ENCODE assay signal across 25 cellular contexts in the genomic region with DNA sequence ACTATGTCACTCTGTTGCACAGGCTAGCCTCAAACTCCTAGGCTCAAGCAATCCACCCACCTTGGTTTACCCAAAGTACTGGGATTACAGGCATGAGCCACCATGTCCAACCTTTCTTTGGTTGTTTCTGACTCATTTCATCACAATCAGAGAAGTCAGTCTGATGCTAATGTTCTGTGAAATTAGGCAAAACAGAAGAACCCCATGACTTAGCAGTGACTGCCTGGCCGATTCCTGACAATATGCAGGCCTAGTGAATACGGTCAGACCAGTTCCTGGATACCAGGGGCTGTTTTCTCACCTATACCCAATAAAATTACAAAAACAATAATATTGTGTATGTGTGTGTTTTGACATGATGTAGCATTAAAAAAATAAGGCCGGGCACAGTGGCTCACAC. TPM values are rescaled to one million over a fixed set of nuclear protein-coding genes. Genes with fewer than 3 reads are reported as not detected.
DNase-seq lines count a peak whose midpoint lies in the region; ATAC-seq, FAIRE-seq and TF ChIP-seq lines count a peak whose summit lies in the region.
"Had no signal": no experiment of that assay in that cellular context is flagged by ENCODE, and none has a peak within 500 bp of the region (broad histone marks: within the 10 kb centered on the region; RNA-seq: fewer than 3 reads in every experiment).

No MANE protein-coding gene starts in this region.

- H3K18ac ChIP-seq in mesenchymal stem cell (ENCODE audit: low read depth in 1 of 2, low read length in 2 of 2) = no peak overlapping the region

- no peak for TF ChIP-seq EP300 in A549 (IDR thresholded peaks at IDR 0.05)
- no peak for TF ChIP-seq EP300 in K562 (IDR thresholded peaks at IDR 0.05; ENCODE audit: low read length)

- H3K9me1 ChIP-seq in K562 (ENCODE audit: control insufficient read depth, insufficient read depth, low read length) = no peaks in the 10 kb centered on the region

- TF ChIP-seq RAD21 in A549 (conservative IDR thresholded peaks at IDR 0.05 in 1 of 2, IDR thresholded peaks at IDR 0.05 in 1 of 2) (no peak), K562 (CRISPR knock-in tag; conservative IDR thresholded peaks at IDR 0.05 in 1 of 2, IDR thresholded peaks at IDR 0.05 in 1 of 2) (no peak)

- no peaks in the 10 kb centered on the region for H3K79me1 ChIP-seq in mesenchymal stem cell (replicated peaks; ENCODE audit: low read length, poor library complexity, severe bottlenecking)

- peak overlapping the region; percentile 78; the same call in 1 of the 3 replicates for H3K4me2 ChIP-seq in A549
- no peak overlapping the region for H3K4me2 ChIP-seq in K562 (ENCODE audit: insufficient read depth, low read length)
- no peak overlapping the region for H3K4me2 ChIP-seq in mesenchymal stem cell (ENCODE audit: low read length, poor library complexity, severe bottlenecking)
- H3K4me2 ChIP-seq: BLaER1 had no signal

- H4K20me1 ChIP-seq in K562 (replicated peaks; ENCODE audit: control insufficient read depth, insufficient read depth, low read length) = no peaks in the 10 kb centered on the region
- H4K20me1 ChIP-seq: BLaER1 had no signal

- peaks cover 24% of the 10 kb centered on the region for H3K4me1 ChIP-seq in A549
- peaks cover 12 to 57% of the 10 kb centered on the region in 2 experiments for H3K4me1 ChIP-seq in K562 (replicated peaks in 1 of 2; ENCODE audit: control insufficient read depth in 2 of 2, insufficient read depth in 2 of 2, low read length in 2 of 2)
- H3K4me1 ChIP-seq in mesenchymal stem cell (ENCODE audit: control insufficient read depth, insufficient read depth, low read depth, low read length) = peaks cover 3% of the 10 kb centered on the region
- H3K4me1 ChIP-seq: BLaER1 had no signal

- no TSS peak for BruUV-seq in K562 (replicated peaks; lab: Mats Ljungman, UMichigan)

- H2AFZ ChIP-seq in K562 (ENCODE audit: low read depth, low read length) = peak overlapping the region; percentile 85
- H2AFZ ChIP-seq in mesenchymal stem cell (ENCODE audit: low read depth, low read length) = no peak overlapping the region

- H3K9ac ChIP-seq in K562 (ENCODE audit: insufficient read depth in 1 of 2, low read depth in 2 of 2, low read length in 2 of 2) (peak overlapping the region in 1 of 2 experiments; percentile 17; a peak in 1 of 4 replicates), mesenchymal stem cell (ENCODE audit: low read length) (no peak overlapping the region)
- H3K9ac ChIP-seq: BLaER1 had no signal

- H4K8ac ChIP-seq in mesenchymal stem cell (ENCODE audit: low read length) = no peak overlapping the region

- 85% methylated on average over 3 of the region's 3 CpGs for WGBS in A549 (ENCODE audit: missing lambda C conversion rate)
- WGBS in K562 (ENCODE audit: insufficient coverage, low coverage, missing lambda C conversion rate) = 75% methylated on average over 3 of the region's 3 CpGs
- 96% methylated on average over 2 of the region's 3 CpGs for WGBS in mesenchymal stem cell

- DNase-seq in A549 (ENCODE audit: low read depth in 1 of 2, low spot score in 1 of 2) (no peak), M059J (ENCODE audit: low read depth) (peak; percentile 48), K562 (ENCODE audit: extremely low read depth in 1 of 4, low spot score in 3 of 4) (peak in 1 of 4 experiments; percentile 24), mesenchymal stem cell (no peak), SK-N-DZ (ENCODE audit: low spot score) (no peak), cerebellar cortex (ENCODE audit: low spot score) (no peak)
- DNase-seq: 8988T; CD4-positive, CD25-positive, alpha-beta regulatory T cell; H7; KG1; MM.1S; NCI-H187; NCI-H2081 treated with DMSO at 0.1 percent for 48 hours; NCI-H2171; NCI-H226; NCI-H510A; NCI-H69; SHP77 had no signal

- H2BK120ac ChIP-seq in mesenchymal stem cell (ENCODE audit: low read depth, low read length) = no peak overlapping the region

- intact Hi-C loops in K562 (cut with micrococcal nuclease) = no loop called here

- no peak overlapping the region for H3K4ac ChIP-seq in mesenchymal stem cell (ENCODE audit: low read depth in 1 of 2, low read length in 2 of 2)

- no peak overlapping the region for H3K23ac ChIP-seq in mesenchymal stem cell (ENCODE audit: low read length in 2 of 2)

- no peaks in the 10 kb centered on the region for H3K36me3 ChIP-seq in K562 (ENCODE audit: control insufficient read depth, insufficient read depth, low read length)
- no peaks in the 10 kb centered on the region for H3K36me3 ChIP-seq in mesenchymal stem cell (ENCODE audit: control insufficient read depth in 1 of 2, insufficient read depth in 2 of 2, low read depth in 1 of 2, low read length in 2 of 2)
- H3K36me3 ChIP-seq: BLaER1 had no signal

- H3K27me3 ChIP-seq in K562 (ENCODE audit: control insufficient read depth in 2 of 2, insufficient read depth in 2 of 2, low read length in 2 of 2) (no peaks in the 10 kb centered on the region), mesenchymal stem cell (ENCODE audit: control insufficient read depth in 1 of 2, insufficient read depth in 1 of 2, low read length in 2 of 2) (no peaks in the 10 kb centered on the region)
- H3K27me3 ChIP-seq: BLaER1 had no signal

- FAIRE-seq in A549 (lab: Jason Lieb, UNC) (no peak), K562 (lab: Jason Lieb, UNC) (no peak)
- FAIRE-seq: D721Med, G401.6 had no signal

- no peak for TF ChIP-seq POLR2A in A549 (IDR thresholded peaks at IDR 0.05; ENCODE audit: low read length)
- TF ChIP-seq POLR2A in K562 (conservative IDR thresholded peaks at IDR 0.05) = no peak

- H2AK5ac ChIP-seq in mesenchymal stem cell (ENCODE audit: low read length, severe bottlenecking) = peak overlapping the region; percentile 88

- no peak for ATAC-seq in A549
- ATAC-seq in K562 = no peak
- ATAC-seq in HG03108 (IDR thresholded peaks at IDR 0.05; ENCODE audit: unreplicated experiment) = no peak
- no peak for ATAC-seq in GM18873 (IDR thresholded peaks at IDR 0.05; ENCODE audit: low FRiP score, unreplicated experiment)
- ATAC-seq: Panc1 had no signal

- CTCF ChIA-PET in A549 (lab: Yijun Ruan, JAX) (no interaction called here), K562 (lab: Yijun Ruan, JAX; ENCODE audit: low intra/inter-chr PET ratio) (no interaction called here)

- in situ Hi-C loops in K562 (cut with MboI) = no loop called here

- H2BK15ac ChIP-seq in mesenchymal stem cell (ENCODE audit: low read depth, poor library complexity, severe bottlenecking) = no peak overlapping the region

- H4K91ac ChIP-seq in mesenchymal stem cell (ENCODE audit: low read length) = no peak overlapping the region

- H3K14ac ChIP-seq in mesenchymal stem cell (ENCODE audit: low read length in 2 of 2) = no peak overlapping the region

- H3K4me3 ChIP-seq in A549 = no peak overlapping the region
- no peak overlapping the region for H3K4me3 ChIP-seq in K562
- H3K4me3 ChIP-seq in mesenchymal stem cell (ENCODE audit: insufficient read depth in 1 of 2, low read depth in 1 of 2, low read length in 2 of 2) = no peak overlapping the region
- H3K4me3 ChIP-seq: BLaER1 had no signal

- POLR2A ChIA-PET in A549 (lab: Yijun Ruan, JAX) (no interaction called here), K562 (lab: Yijun Ruan, JAX) (interaction anchor here (1.6 to 5.3 kb wide), 5 partner anchors 10 to 109 kb away, joined by 4 to 130 read pairs (median 26); a partner anchor contains a TSS)

- TF ChIP-seq CTCF in A549 (IDR thresholded peaks at IDR 0.05) (no peak), K562 (IDR thresholded peaks at IDR 0.05 in 2 of 3, conservative IDR thresholded peaks at IDR 0.05 in 1 of 3; ENCODE audit: insufficient read depth in 2 of 3, low read depth in 1 of 3, low read length in 3 of 3) (no peak)

- no peak overlapping the region for H2BK5ac ChIP-seq in mesenchymal stem cell (ENCODE audit: low read depth, low read length, poor library complexity, severe bottlenecking)

- H3K79me2 ChIP-seq in K562 (ENCODE audit: control insufficient read depth, insufficient read depth, low read length) = no peaks in the 10 kb centered on the region

- H3K9me3 ChIP-seq in A549 (no peaks in the 10 kb centered on the region), K562 (replicated peaks; ENCODE audit: control insufficient read depth, insufficient read depth, low read depth, low read length) (no peaks in the 10 kb centered on the region), mesenchymal stem cell (ENCODE audit: control insufficient read depth, low read length) (no peaks in the 10 kb centered on the region)
- H3K9me3 ChIP-seq: BLaER1 had no signal

- H2BK12ac ChIP-seq in mesenchymal stem cell (ENCODE audit: low read length in 2 of 2) = no peak overlapping the region

- H3K27ac ChIP-seq in A549 (peak overlapping the region; percentile 67 to 74; a peak in 2 of 6 replicates), K562 (ENCODE audit: extremely low read depth, low read depth, low read length) (peak overlapping the region; percentile 11; the same call in 1 of the 3 replicates), mesenchymal stem cell (ENCODE audit: low read length, poor library complexity, severe bottlenecking) (no peak overlapping the region)
- H3K27ac ChIP-seq: BLaER1, RWPE1 had no signal

RNA-seq across cellular contexts. Expression of a gene that starts 58.8 kb away (rescaled TPM):
- polyA plus RNA-seq in A549 (2011; rRNA removed) = 13.4 and 13.5 TPM in 2 replicates
- polyA plus RNA-seq in A549 (2012; cell fraction: cytosol; rRNA removed) = 4.3 and 5.5 TPM in 2 replicates
- 3.3 and 4.1 TPM in 2 replicates for polyA plus RNA-seq in A549 (2012; cell fraction: nucleus; rRNA removed)
- 4.2 to 5.1 TPM (median 4.8 TPM) in 3 replicates for polyA plus RNA-seq in A549 (2017; fragmentation: RNase III; extraction: RNeasy Plus Mini Kit Qiagen cat#74134 plus additional on column Dnase treatment)
- polyA minus RNA-seq in A549 (2011; rRNA and poly(A)+ RNA removed) = 4.9 and 11.7 TPM in 2 replicates
- 55.2 and 56.8 TPM in 2 replicates for total RNA-seq in M059J (2014; rRNA removed; shearing (Covaris generic))
- total RNA-seq in K562 (2011; cell fraction: chromatin; rRNA removed; ENCODE audit: low replicate concordance) = 20.7 and 24.8 TPM in 2 replicates
- 11.8 and 12.0 TPM in 2 replicates for total RNA-seq in K562 (2011; cell fraction: nucleolus; rRNA removed)
- total RNA-seq in K562 (2011; cell fraction: nucleoplasm; rRNA removed) = 14.7 and 20.5 TPM in 2 replicates
- total RNA-seq in K562 (2014; rRNA removed) = 2.7 and 3.1 TPM in 2 replicates
- total RNA-seq in K562 (2014; rRNA removed; fragmentation: Illumina TruSeq; extraction: Trizol) = 5.8 and 6.8 TPM in 2 replicates
- total RNA-seq in K562 (2015; rRNA removed; fragmentation: Illumina TruSeq; extraction: Trizol) = 4.4 and 5.3 TPM in 2 replicates
- total RNA-seq in K562 (2021) = 5.1 and 6.4 TPM in 2 replicates
- polyA plus RNA-seq in K562 (2011; rRNA removed) = 10.1 and 11.2 TPM in 2 replicates
- 3.7 and 5.9 TPM in 2 replicates for polyA plus RNA-seq in K562 (2011; cell fraction: cytosol; rRNA removed)
- 19.2 and 19.7 TPM in 2 replicates for polyA plus RNA-seq in K562 (2011; cell fraction: nucleus; rRNA removed)
- 5.5 and 7.0 TPM in 2 replicates for polyA plus RNA-seq in K562 (2012)
- polyA plus RNA-seq in K562 (2014; fragmentation: Illumina TruSeq; extraction: Trizol) = 6.1 and 7.6 TPM in 2 replicates
- polyA plus RNA-seq in K562 (2014; fragmentation: Nextera tagmentation; extraction: Ambion mirVana) = 1 to 10 TPM; 3.5 to 7.5 TPM
- polyA plus RNA-seq in K562 (2014; rRNA removed) = 6.2 and 7.7 TPM in 2 replicates
- 15.3 and 16.2 TPM in 2 replicates for polyA minus RNA-seq in K562 (2011; rRNA and poly(A)+ RNA removed)
- polyA minus RNA-seq in K562 (2011; cell fraction: cytosol; rRNA and poly(A)+ RNA removed) = 4.1 and 5.9 TPM in 2 replicates
- polyA minus RNA-seq in K562 (2011; cell fraction: nucleus; rRNA and poly(A)+ RNA removed) = 4.7 and 11.4 TPM in 2 replicates
- 31.1 TPM for polyA plus RNA-seq in mesenchymal stem cell (2013, experiment 1 of 2)
- 32.3 TPM for polyA plus RNA-seq in mesenchymal stem cell (2013, experiment 2 of 2)
- polyA plus RNA-seq in SK-N-DZ (2014; cell fraction: cytosol; rRNA removed) = 0.13 and 0.29 TPM in 2 replicates
- 0.18 and 2.4 TPM in 2 replicates for polyA plus RNA-seq in SK-N-DZ (2014; cell fraction: nucleus; rRNA removed)
